ENCODE assay signal across 1 cellular context in the genomic region with DNA sequence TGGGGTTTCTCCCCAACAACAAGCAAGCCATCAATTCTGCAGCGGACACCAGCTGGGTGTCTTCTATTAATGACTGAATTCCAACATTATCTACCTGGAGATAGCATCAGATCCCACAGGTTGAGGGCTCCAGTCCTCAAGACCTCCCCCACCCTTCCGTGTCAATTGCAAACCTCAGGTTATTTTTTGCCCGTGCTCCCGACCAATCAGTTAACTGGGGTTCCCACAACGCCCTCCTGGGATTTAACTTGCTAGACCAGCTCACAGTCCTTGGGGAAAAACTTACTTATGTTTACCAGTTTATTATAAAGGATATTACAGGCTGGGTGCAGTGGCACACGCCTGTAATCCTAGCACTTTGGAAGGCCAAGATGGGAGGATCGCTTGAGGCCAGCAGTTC.
TF ChIP-seq lines count a peak whose summit lies in the region.

No MANE protein-coding gene starts in this region.

TF ChIP-seq in H1, 55 proteins besides CTCF, POLR2A, EP300 and RAD21:
- TF ChIP-seq SIX5 (IDR thresholded peaks at IDR 0.05; ENCODE audit: low read depth, low read length): no peak
- TF ChIP-seq RNF2 (IDR thresholded peaks at IDR 0.05; ENCODE audit: borderline replicate concordance, low read depth, low read length, missing control alignments, poor library complexity, severe bottlenecking): no peak
- no peak for TF ChIP-seq NRF1 (IDR thresholded peaks at IDR 0.05; ENCODE audit: low read depth, low read length)
- TF ChIP-seq CREB1 (IDR thresholded peaks at IDR 0.05): no peak
- no peak for TF ChIP-seq SUZ12 (IDR thresholded peaks at IDR 0.05; ENCODE audit: low read length)
